9 cellular contexts compared by ENCODE assay signal in the genomic region with DNA sequence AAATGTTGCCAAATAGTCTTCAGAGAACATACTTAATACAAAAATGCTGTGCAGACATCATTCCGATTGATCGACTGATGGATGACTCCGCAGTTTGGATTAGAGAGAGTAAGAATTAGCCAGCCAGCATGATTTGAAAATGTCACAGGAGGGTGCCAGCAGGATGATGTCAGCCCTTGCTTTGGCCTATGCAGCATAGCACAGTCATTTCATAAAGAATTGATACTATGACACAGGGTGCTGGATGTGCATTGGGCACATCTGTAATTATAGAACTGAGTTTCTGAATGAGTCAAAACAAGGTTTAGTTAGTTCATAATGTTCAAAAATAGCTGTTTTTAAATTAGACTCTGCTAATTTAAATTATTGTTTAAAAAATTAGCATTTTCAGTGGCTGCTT. TPM values are rescaled to one million over a fixed set of nuclear protein-coding genes. Genes with fewer than 3 reads are reported as not detected.
A peak's percentile ranks its signal among the peaks of the same experiment; 100 is the strongest.
DNase-seq lines count a peak whose midpoint lies in the region; ATAC-seq and TF ChIP-seq lines count a peak whose summit lies in the region.
"Had no signal": no experiment of that assay in that cellular context is flagged by ENCODE, and none has a peak within 500 bp of the region (broad histone marks: within the 10 kb centered on the region; RNA-seq: fewer than 3 reads in every experiment).

No MANE protein-coding gene starts in this region.

- no peaks in the 10 kb centered on the region for H3K79me1 ChIP-seq in mesendoderm (ENCODE audit: low read length)

- H3K9ac ChIP-seq in SK-N-SH = no peak overlapping the region
- no peak overlapping the region for H3K9ac ChIP-seq in OCI-LY3 (ENCODE audit: low read length)
- no peak overlapping the region for H3K9ac ChIP-seq in mesendoderm (ENCODE audit: low read length)

- 92% methylated on average over 3 of the region's 3 CpGs for WGBS in SK-N-SH (ENCODE audit: low lambda C conversion rate)
- no CpG with 5 or more reads among the region's 3 CpGs for WGBS in mesendoderm (ENCODE audit: extremely low coverage, insufficient coverage, low lambda C conversion rate)

- TF ChIP-seq EP300 in SK-N-SH (IDR thresholded peaks at IDR 0.05; ENCODE audit: borderline replicate concordance in 1 of 2, low read depth in 1 of 2, low read length in 1 of 2) = no peak

- H3K4ac ChIP-seq in mesendoderm (ENCODE audit: low read depth, low read length) = no peak overlapping the region

- no peak overlapping the region for H3K18ac ChIP-seq in mesendoderm (ENCODE audit: low read length)

- no peak for TF ChIP-seq POLR2A in vagina (IDR thresholded peaks at IDR 0.05)

- H2BK120ac ChIP-seq in mesendoderm (ENCODE audit: low read depth, low read length) = no peak overlapping the region

- no peak overlapping the region for H3K56ac ChIP-seq in mesendoderm (ENCODE audit: low read length)

- no peak overlapping the region for H2BK15ac ChIP-seq in mesendoderm (replicated peaks; ENCODE audit: low read depth)

- ATAC-seq in SK-N-SH treated with all-trans-retinoic acid at 6 μM for 48 hours = peak; percentile 31; the same call in 1 of the 3 replicates

- H3K4me2 ChIP-seq in SK-N-SH (no peak overlapping the region), OCI-LY3 (ENCODE audit: low read length) (peak overlapping the region; percentile 34), mesendoderm (ENCODE audit: low read length) (no peak overlapping the region)

- H3K9me3 ChIP-seq in SK-N-SH (no peaks in the 10 kb centered on the region), OCI-LY3 (ENCODE audit: insufficient read depth, low read length) (no peaks in the 10 kb centered on the region), vagina (no peaks in the 10 kb centered on the region)

- H2AK5ac ChIP-seq in mesendoderm (ENCODE audit: low read length) = no peak overlapping the region

- TF ChIP-seq RAD21 in SK-N-SH (IDR thresholded peaks at IDR 0.05; ENCODE audit: low read length) = no peak

- H2AFZ ChIP-seq in SK-N-SH (ENCODE audit: low read depth) (no peak overlapping the region), OCI-LY3 (ENCODE audit: low read depth, low read length) (no peak overlapping the region)

- H4K8ac ChIP-seq in mesendoderm (ENCODE audit: low read depth, low read length) = no peak overlapping the region

- POLR2A ChIA-PET in SK-N-SH (lab: Yijun Ruan, JAX) = no interaction called here
- POLR2A ChIA-PET in HEK293T (lab: Yijun Ruan, JAX) = no interaction called here

- H3K9me2 ChIP-seq in SK-N-SH = no peaks in the 10 kb centered on the region

- H3K27me3 ChIP-seq in SK-N-SH (ENCODE audit: insufficient read depth) (no peaks in the 10 kb centered on the region), OCI-LY3 (ENCODE audit: low read depth, low read length) (no peaks in the 10 kb centered on the region), mesendoderm (ENCODE audit: insufficient read depth, low read length, poor library complexity) (no peaks in the 10 kb centered on the region), vagina (no peaks in the 10 kb centered on the region)

- no peak overlapping the region for H3K23ac ChIP-seq in mesendoderm (ENCODE audit: low read length)

- intact Hi-C loops in vagina (cut with DNase I) = no loop called here

- DNase-seq in SK-N-SH (no peak), HEK293T (ENCODE audit: extremely low spot score) (peak; percentile 28), mesendoderm (peak; percentile 66), NCI-H526 treated with DMSO at 0.1 percent for 48 hours (lab: John Stamatoyannopoulos, UW) (no peak), vagina (ENCODE audit: extremely low spot score in 2 of 2) (no peak)
- DNase-seq in central memory CD4-positive, alpha-beta T cell = no peak

- H4K20me1 ChIP-seq in SK-N-SH (ENCODE audit: insufficient read depth) = no peaks in the 10 kb centered on the region
- peaks cover 8% of the 10 kb centered on the region; the same call in 1 of the 2 replicates for H4K20me1 ChIP-seq in OCI-LY3 (ENCODE audit: insufficient read depth, low read length)

- peaks cover 15% of the 10 kb centered on the region for H3F3A ChIP-seq in SK-N-SH (replicated peaks; ENCODE audit: insufficient read depth)

- TF ChIP-seq CTCF in SK-N-SH (IDR thresholded peaks at IDR 0.05) (no peak), OCI-LY3 (IDR thresholded peaks at IDR 0.05; ENCODE audit: low read depth, low read length) (no peak), vagina (IDR thresholded peaks at IDR 0.05) (no peak)

- no peak overlapping the region for H4K5ac ChIP-seq in mesendoderm (ENCODE audit: low read length)

- H2BK5ac ChIP-seq in mesendoderm (ENCODE audit: low read length) = no peak overlapping the region

- H3K4me1 ChIP-seq in SK-N-SH (ENCODE audit: control insufficient read depth in 1 of 2, insufficient read depth in 2 of 2, low read depth in 1 of 2, low read length in 1 of 2) = peaks cover 0 to 9% of the 10 kb centered on the region in 2 experiments; a peak in 1 of 4 replicates
- H3K4me1 ChIP-seq in OCI-LY3 (ENCODE audit: low read length) = peaks cover 17% of the 10 kb centered on the region
- no peaks in the 10 kb centered on the region for H3K4me1 ChIP-seq in mesendoderm (ENCODE audit: control insufficient read depth, low read depth, low read length)
- H3K4me1 ChIP-seq in vagina = no peaks in the 10 kb centered on the region

- CTCF ChIA-PET in SK-N-SH (lab: Yijun Ruan, JAX) = interaction anchor here (1.0 kb wide), 1 partner anchor 18 kb away, joined by 3 read pairs; no protein-coding TSS in a partner anchor
- CTCF ChIA-PET in HEK293T (lab: Yijun Ruan, JAX) = interaction anchor here (1.0 kb wide), 1 partner anchor 18 kb away, joined by 4 read pairs; no protein-coding TSS in a partner anchor

- no peak overlapping the region for H3K27ac ChIP-seq in SK-N-SH (ENCODE audit: low read depth in 2 of 2, low read length in 1 of 2)
- H3K27ac ChIP-seq in OCI-LY3 (ENCODE audit: low read length) = no peak overlapping the region
- no peak overlapping the region for H3K27ac ChIP-seq in mesendoderm (ENCODE audit: low read depth, low read length)
- H3K27ac ChIP-seq in vagina = no peak overlapping the region
- H3K27ac ChIP-seq: 22Rv1 had no signal

- no peak overlapping the region for H3K4me3 ChIP-seq in SK-N-SH (ENCODE audit: low read depth in 2 of 2, low read length in 1 of 2)
- H3K4me3 ChIP-seq in OCI-LY3 (ENCODE audit: low read length) = no peak overlapping the region
- H3K4me3 ChIP-seq in mesendoderm (ENCODE audit: low read length) = no peak overlapping the region
- H3K4me3 ChIP-seq in vagina = no peak overlapping the region

- H3K36me3 ChIP-seq in SK-N-SH (replicated peaks in 1 of 2; ENCODE audit: control insufficient read depth in 1 of 2, insufficient read depth in 2 of 2, low read length in 1 of 2) (peaks cover 68 to 75% of the 10 kb centered on the region in 2 experiments), OCI-LY3 (replicated peaks; ENCODE audit: low read depth, low read length) (peaks cover 27% of the 10 kb centered on the region), mesendoderm (ENCODE audit: control insufficient read depth, insufficient read depth, low read length) (no peaks in the 10 kb centered on the region), vagina (peaks cover 0 to 17% of the 10 kb centered on the region in 2 donors)

- 0 out of 2 replicates have a peak, but pooled peaks cover 3% of the 10 kb centered on the region for H3K79me2 ChIP-seq in SK-N-SH (ENCODE audit: insufficient read depth)
- H3K79me2 ChIP-seq in OCI-LY3 (ENCODE audit: low read length) = no peaks in the 10 kb centered on the region
- H3K79me2 ChIP-seq in mesendoderm (ENCODE audit: control insufficient read depth, insufficient read depth, low read length) = no peaks in the 10 kb centered on the region

TF ChIP-seq in SK-N-SH, 30 proteins besides CTCF, POLR2A, EP300 and RAD21:
- TF ChIP-seq NFIC (IDR thresholded peaks at IDR 0.05; ENCODE audit: borderline replicate concordance) = no peak

TF ChIP-seq in HEK293T, 16 proteins besides CTCF, POLR2A, EP300 and RAD21:
- TF ChIP-seq, protein P1, sequence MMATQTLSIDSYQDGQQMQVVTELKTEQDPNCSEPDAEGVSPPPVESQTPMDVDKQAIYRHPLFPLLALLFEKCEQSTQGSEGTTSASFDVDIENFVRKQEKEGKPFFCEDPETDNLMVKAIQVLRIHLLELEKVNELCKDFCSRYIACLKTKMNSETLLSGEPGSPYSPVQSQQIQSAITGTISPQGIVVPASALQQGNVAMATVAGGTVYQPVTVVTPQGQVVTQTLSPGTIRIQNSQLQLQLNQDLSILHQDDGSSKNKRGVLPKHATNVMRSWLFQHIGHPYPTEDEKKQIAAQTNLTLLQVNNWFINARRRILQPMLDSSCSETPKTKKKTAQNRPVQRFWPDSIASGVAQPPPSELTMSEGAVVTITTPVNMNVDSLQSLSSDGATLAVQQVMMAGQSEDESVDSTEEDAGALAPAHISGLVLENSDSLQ (IDR thresholded peaks at IDR 0.05) = peak; percentile 6; the same call in 1 of the 2 replicates
- TF ChIP-seq ELF4 (IDR thresholded peaks at IDR 0.05) = no peak

RNA-seq across cellular contexts. Expression of a gene that starts 21.6 kb away (rescaled TPM):
- 7.6 and 10.5 TPM in 2 replicates for polyA plus RNA-seq in SK-N-SH (2012; rRNA removed)
- 5.1 and 5.4 TPM in 2 replicates for polyA plus RNA-seq in SK-N-SH (2012; cell fraction: cytosol; rRNA removed)
- polyA plus RNA-seq in SK-N-SH (2012; cell fraction: nucleus; rRNA removed) = 34.5 and 45.6 TPM in 2 replicates
- 8.8 TPM for polyA plus RNA-seq in mesendoderm (2013, experiment 1 of 2)
- 8.4 TPM for polyA plus RNA-seq in mesendoderm (2013, experiment 2 of 2)
- total RNA-seq in vagina = 14.0 TPM

RNA-seq across cellular contexts. Expression of a gene that starts 45.9 kb away (rescaled TPM):
- 18.7 and 20.9 TPM in 2 replicates for polyA plus RNA-seq in SK-N-SH (2012; rRNA removed)
- 18.4 and 19.3 TPM in 2 replicates for polyA plus RNA-seq in SK-N-SH (2012; cell fraction: cytosol; rRNA removed)
- polyA plus RNA-seq in SK-N-SH (2012; cell fraction: nucleus; rRNA removed) = 39.5 and 58.9 TPM in 2 replicates
- 18.2 TPM for polyA plus RNA-seq in mesendoderm (2013, experiment 1 of 2)
- polyA plus RNA-seq in mesendoderm (2013, experiment 2 of 2) = 17.7 TPM
- 58.4 TPM for total RNA-seq in vagina

Comparison
In these comparisons a context has a peak if more than half of its experiments do, and no peak if none do; other contexts are left out.
1. DNase-seq: peak in HEK293T (single experiment) and mesendoderm (single experiment); none in SK-N-SH (single experiment), NCI-H526 treated with DMSO at 0.1 percent for 48 hours (single experiment), central memory CD4-positive, alpha-beta T cell (single experiment) and vagina (0 of 2).